1 cellular context compared by ENCODE assay signal in the genomic region with DNA sequence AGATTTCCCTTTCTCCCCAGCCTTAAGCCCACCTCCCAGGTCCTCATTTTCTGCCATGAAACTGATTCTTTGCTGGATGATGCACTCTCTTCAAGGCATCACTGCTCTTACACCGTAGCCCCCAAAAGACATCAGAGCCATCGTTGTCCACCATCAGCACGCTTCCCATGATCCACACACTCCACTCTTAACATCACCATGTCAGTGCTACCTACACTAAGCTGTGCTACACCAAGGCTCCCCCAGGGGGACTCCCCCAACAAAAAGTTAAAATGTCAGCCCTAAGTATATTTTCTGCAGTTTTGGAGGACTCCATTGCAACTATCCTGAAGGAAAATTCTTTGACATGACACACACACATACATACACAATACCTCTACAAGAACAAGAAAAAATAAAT.
TF ChIP-seq lines count a peak whose summit lies in the region.

No MANE protein-coding gene starts in this region.

TF ChIP-seq in K562, 482 proteins besides CTCF, POLR2A, EP300 and RAD21:
- TF ChIP-seq MGA (IDR thresholded peaks at IDR 0.05) = peak; percentile 24; the same call in 1 of the 2 replicates
- TF ChIP-seq PURB (CRISPR knock-in tag; IDR thresholded peaks at IDR 0.05; ENCODE audit: low read depth) = no peak
- TF ChIP-seq, protein P1, sequence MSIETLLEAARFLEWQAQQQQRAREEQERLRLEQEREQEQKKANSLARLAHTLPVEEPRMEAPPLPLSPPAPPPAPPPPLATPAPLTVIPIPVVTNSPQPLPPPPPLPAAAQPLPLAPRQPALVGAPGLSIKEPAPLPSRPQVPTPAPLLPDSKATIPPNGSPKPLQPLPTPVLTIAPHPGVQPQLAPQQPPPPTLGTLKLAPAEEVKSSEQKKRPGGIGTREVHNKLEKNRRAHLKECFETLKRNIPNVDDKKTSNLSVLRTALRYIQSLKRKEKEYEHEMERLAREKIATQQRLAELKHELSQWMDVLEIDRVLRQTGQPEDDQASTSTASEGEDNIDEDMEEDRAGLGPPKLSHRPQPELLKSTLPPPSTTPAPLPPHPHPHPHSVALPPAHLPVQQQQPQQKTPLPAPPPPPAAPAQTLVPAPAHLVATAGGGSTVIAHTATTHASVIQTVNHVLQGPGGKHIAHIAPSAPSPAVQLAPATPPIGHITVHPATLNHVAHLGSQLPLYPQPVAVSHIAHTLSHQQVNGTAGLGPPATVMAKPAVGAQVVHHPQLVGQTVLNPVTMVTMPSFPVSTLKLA (conservative IDR thresholded peaks at IDR 0.05) = no peak
